1 cellular context compared by ENCODE assay signal in the genomic region with DNA sequence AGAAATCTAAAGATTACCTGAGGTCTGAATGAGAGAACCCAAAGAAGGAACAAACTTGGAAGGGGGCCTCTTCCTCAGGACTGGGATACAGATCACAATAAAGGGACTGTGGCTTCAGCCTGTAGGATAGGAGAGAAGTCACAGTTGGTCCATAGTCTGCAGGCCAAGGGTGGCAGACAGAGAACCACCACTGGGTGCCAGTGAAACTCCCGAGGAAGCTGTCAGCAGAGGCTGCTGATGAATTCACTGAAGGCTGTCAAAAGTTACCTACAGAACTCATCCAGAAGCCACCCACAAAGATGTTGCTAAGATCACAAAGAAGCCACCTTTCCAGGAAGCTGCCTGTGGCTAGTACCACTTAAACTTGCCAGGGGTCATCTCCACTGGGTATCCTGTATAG.
TF ChIP-seq lines count a peak whose summit lies in the region.

No MANE protein-coding gene starts in this region.

TF ChIP-seq in GM12878, 131 proteins besides CTCF, POLR2A, EP300 and RAD21 (continued from another document):
- TF ChIP-seq, protein P1, sequence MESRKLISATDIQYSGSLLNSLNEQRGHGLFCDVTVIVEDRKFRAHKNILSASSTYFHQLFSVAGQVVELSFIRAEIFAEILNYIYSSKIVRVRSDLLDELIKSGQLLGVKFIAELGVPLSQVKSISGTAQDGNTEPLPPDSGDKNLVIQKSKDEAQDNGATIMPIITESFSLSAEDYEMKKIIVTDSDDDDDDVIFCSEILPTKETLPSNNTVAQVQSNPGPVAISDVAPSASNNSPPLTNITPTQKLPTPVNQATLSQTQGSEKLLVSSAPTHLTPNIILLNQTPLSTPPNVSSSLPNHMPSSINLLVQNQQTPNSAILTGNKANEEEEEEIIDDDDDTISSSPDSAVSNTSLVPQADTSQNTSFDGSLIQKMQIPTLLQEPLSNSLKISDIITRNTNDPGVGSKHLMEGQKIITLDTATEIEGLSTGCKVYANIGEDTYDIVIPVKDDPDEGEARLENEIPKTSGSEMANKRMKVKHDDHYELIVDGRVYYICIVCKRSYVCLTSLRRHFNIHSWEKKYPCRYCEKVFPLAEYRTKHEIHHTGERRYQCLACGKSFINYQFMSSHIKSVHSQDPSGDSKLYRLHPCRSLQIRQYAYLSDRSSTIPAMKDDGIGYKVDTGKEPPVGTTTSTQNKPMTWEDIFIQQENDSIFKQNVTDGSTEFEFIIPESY (IDR thresholded peaks at IDR 0.05) = no peak
- no peak for TF ChIP-seq TBL1XR1 (IDR thresholded peaks at IDR 0.05; ENCODE audit: low read depth, low read length)
- TF ChIP-seq, protein P2, sequence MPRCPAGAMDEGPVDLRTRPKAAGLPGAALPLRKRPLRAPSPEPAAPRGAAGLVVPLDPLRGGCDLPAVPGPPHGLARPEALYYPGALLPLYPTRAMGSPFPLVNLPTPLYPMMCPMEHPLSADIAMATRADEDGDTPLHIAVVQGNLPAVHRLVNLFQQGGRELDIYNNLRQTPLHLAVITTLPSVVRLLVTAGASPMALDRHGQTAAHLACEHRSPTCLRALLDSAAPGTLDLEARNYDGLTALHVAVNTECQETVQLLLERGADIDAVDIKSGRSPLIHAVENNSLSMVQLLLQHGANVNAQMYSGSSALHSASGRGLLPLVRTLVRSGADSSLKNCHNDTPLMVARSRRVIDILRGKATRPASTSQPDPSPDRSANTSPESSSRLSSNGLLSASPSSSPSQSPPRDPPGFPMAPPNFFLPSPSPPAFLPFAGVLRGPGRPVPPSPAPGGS (IDR thresholded peaks at IDR 0.05; ENCODE audit: borderline replicate concordance, insufficient read depth, low read depth, low read length, poor library complexity, severe bottlenecking) = no peak
- no peak for TF ChIP-seq NR2F1 (conservative IDR thresholded peaks at IDR 0.05)
- TF ChIP-seq SIN3A (IDR thresholded peaks at IDR 0.05; ENCODE audit: low read depth, low read length) = no peak
- no peak for TF ChIP-seq SMARCA5 (IDR thresholded peaks at IDR 0.05)
- TF ChIP-seq, protein P3, sequence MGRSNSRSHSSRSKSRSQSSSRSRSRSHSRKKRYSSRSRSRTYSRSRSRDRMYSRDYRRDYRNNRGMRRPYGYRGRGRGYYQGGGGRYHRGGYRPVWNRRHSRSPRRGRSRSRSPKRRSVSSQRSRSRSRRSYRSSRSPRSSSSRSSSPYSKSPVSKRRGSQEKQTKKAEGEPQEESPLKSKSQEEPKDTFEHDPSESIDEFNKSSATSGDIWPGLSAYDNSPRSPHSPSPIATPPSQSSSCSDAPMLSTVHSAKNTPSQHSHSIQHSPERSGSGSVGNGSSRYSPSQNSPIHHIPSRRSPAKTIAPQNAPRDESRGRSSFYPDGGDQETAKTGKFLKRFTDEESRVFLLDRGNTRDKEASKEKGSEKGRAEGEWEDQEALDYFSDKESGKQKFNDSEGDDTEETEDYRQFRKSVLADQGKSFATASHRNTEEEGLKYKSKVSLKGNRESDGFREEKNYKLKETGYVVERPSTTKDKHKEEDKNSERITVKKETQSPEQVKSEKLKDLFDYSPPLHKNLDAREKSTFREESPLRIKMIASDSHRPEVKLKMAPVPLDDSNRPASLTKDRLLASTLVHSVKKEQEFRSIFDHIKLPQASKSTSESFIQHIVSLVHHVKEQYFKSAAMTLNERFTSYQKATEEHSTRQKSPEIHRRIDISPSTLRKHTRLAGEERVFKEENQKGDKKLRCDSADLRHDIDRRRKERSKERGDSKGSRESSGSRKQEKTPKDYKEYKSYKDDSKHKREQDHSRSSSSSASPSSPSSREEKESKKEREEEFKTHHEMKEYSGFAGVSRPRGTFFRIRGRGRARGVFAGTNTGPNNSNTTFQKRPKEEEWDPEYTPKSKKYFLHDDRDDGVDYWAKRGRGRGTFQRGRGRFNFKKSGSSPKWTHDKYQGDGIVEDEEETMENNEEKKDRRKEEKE (IDR thresholded peaks at IDR 0.05) = no peak
- no peak for TF ChIP-seq RUNX3 (IDR thresholded peaks at IDR 0.05; ENCODE audit: low read length)
- no peak for TF ChIP-seq SREBF1 (IDR thresholded peaks at IDR 0.05; ENCODE audit: low read length)
- no peak for TF ChIP-seq JUND (IDR thresholded peaks at IDR 0.05; ENCODE audit: low read depth, low read length)
- TF ChIP-seq SMAD5 (IDR thresholded peaks at IDR 0.05; ENCODE audit: low read depth) = no peak
- no peak for TF ChIP-seq CREB1 (IDR thresholded peaks at IDR 0.05; ENCODE audit: low read depth)
- TF ChIP-seq NRF1 (conservative IDR thresholded peaks at IDR 0.05; ENCODE audit: low read depth, low read length) = no peak
- TF ChIP-seq ATF7 (IDR thresholded peaks at IDR 0.05; ENCODE audit: low read depth) = no peak
- TF ChIP-seq DPF2 (IDR thresholded peaks at IDR 0.05) = no peak
- TF ChIP-seq NR2C1 (IDR thresholded peaks at IDR 0.05) = no peak
